In the genomic region with DNA sequence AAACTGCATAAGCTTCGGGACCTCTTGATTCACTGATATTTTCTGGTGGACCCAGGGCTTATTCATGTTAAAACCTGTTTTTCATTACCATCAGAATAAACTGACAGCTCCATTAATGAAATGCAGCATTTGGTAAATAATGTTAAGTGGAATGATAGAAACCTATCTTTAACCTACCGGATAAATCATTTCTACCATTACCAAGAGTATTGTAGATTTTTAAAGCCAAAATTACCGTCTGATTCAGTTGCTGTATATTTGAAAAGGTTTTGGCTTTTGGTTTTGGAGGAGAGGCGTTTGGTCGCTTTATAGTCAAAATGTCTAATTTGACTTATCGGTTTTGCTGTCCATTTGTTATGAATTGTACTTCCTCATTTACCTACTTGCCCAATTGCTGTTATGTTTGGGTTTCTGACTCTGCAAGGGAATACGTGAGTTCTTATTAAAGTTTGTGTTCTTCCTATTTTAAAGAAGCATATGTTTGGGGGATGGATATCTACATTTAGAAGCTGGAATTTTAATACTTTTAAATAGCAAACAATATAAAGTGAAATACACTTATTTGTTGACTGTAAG, we compare ENCODE assay signal across 8 cellular contexts. TPM values are rescaled to one million over a fixed set of nuclear protein-coding genes. Genes with fewer than 3 reads are reported as not detected.
A peak's percentile ranks its signal among the peaks of the same experiment; 100 is the strongest.
DNase-seq lines count a peak whose midpoint lies in the region; TF ChIP-seq lines count a peak whose summit lies in the region.

No MANE protein-coding gene starts in this region.

- TF ChIP-seq CTCF in fibroblast of pulmonary artery (IDR thresholded peaks at IDR 0.05; ENCODE audit: low read length, missing control alignments), result no peak
- no peak for TF ChIP-seq CTCF in GM13977 (IDR thresholded peaks at IDR 0.05; ENCODE audit: extremely low read depth, insufficient read depth, missing control alignments)

- H3K4me2 ChIP-seq in skeletal muscle satellite cell (ENCODE audit: low read length), result peak overlapping the region; percentile 95

- H3K4me3 ChIP-seq in fibroblast of pulmonary artery (replicated peaks; ENCODE audit: low read depth, low read length) (peak overlapping the region; percentile 64), skeletal muscle satellite cell (ENCODE audit: low read length) (peak overlapping the region; percentile 83)

- H3K9ac ChIP-seq in skeletal muscle satellite cell (ENCODE audit: low read depth, low read length), result peak overlapping the region; percentile 68

- in situ Hi-C loops in GM13977 (cut with MboI; ENCODE audit: low pct_unique_long_range_greater_than_20kb, low sequenced_read_pairs, unreplicated experiment), result no loop called here

- peaks cover 17% of the 10 kb centered on the region for H3K4me1 ChIP-seq in skeletal muscle satellite cell (ENCODE audit: control insufficient read depth, insufficient read depth, low read length)

- H3K36me3 ChIP-seq in skeletal muscle satellite cell (ENCODE audit: insufficient read depth, low read length), result peaks cover 2% of the 10 kb centered on the region

- DNase-seq in NCI-H748 (lab: John Stamatoyannopoulos, UW; ENCODE audit: unreplicated experiment) (peak; percentile 29), NCI-H748 treated with DMSO at 0.1 percent for 48 hours (lab: John Stamatoyannopoulos, UW) (no peak), SKM-1 (lab: John Stamatoyannopoulos, UW; ENCODE audit: unreplicated experiment) (peak; percentile 64), fibroblast of pulmonary artery (ENCODE audit: low read depth) (no peak), GM13977 (ENCODE audit: low spot score) (no peak), RKO (ENCODE audit: low spot score) (no peak)
- no peak for DNase-seq in stimulated activated CD4-positive, alpha-beta T cell treated with anti-CD3 and anti-CD28 coated beads, Interleukin-12 subunit alpha, Interleukin-12 subunit beta, amount 100 ng/mL, for 4 hours

- H3K27me3 ChIP-seq in skeletal muscle satellite cell (ENCODE audit: control insufficient read depth, insufficient read depth, low read length), result no peaks in the 10 kb centered on the region

- no peaks in the 10 kb centered on the region for H3K9me3 ChIP-seq in skeletal muscle satellite cell (replicated peaks; ENCODE audit: low read length)

RNA-seq across cellular contexts. Expression of a gene that starts 1.1 kb away (rescaled TPM):
- 50.7 and 51.0 TPM in 2 replicates for total RNA-seq in skeletal muscle satellite cell (2012; rRNA removed)

Comparison
In these comparisons a context has a peak if more than half of its experiments do, and no peak if none do; other contexts are left out.
1. DNase-seq: peak in NCI-H748 (single experiment) and SKM-1 (single experiment); none in NCI-H748 treated with DMSO at 0.1 percent for 48 hours (single experiment), fibroblast of pulmonary artery (single experiment), GM13977 (single experiment), RKO (single experiment) and stimulated activated CD4-positive, alpha-beta T cell treated with anti-CD3 and anti-CD28 coated beads, Interleukin-12 subunit alpha, Interleukin-12 subunit beta, amount 100 ng/mL, for 4 hours (single experiment).